In genomic region chr10:99685232-99686041, GRCh38 we compare ENCODE assay signal across 9 cellular contexts. TPM values are rescaled to one million over a fixed set of nuclear protein-coding genes. Genes with fewer than 3 reads are reported as not detected.
A peak's percentile ranks its signal among the peaks of the same experiment; 100 is the strongest.
DNase-seq lines count a peak whose midpoint lies in the region; ATAC-seq and TF ChIP-seq lines count a peak whose summit lies in the region.
"Had no signal": no experiment of that assay in that cellular context is flagged by ENCODE, and none has a peak within 500 bp of the region (broad histone marks: within the 10 kb centered on the region; RNA-seq: fewer than 3 reads in every experiment).

No MANE protein-coding gene starts in this region.

- ATAC-seq in GM18499 (IDR thresholded peaks at IDR 0.05; ENCODE audit: insufficient read depth, unreplicated experiment): peak; percentile 79
- ATAC-seq in HG02610 (IDR thresholded peaks at IDR 0.05; ENCODE audit: unreplicated experiment): peak; percentile 86
- ATAC-seq in left colon: peak; percentile 81
- ATAC-seq in omental fat pad (ENCODE audit: low FRiP score): no peak

- TF ChIP-seq CTCF in omental fat pad (IDR thresholded peaks at IDR 0.05): no peak

- intact Hi-C loops in left colon (cut with DNase I, micrococcal nuclease): no loop called here

- DNase-seq in NOMO-1 treated with DMSO at 0.1 percent for 48 hours (lab: John Stamatoyannopoulos, UW; ENCODE audit: unreplicated experiment): peak; percentile 94
- DNase-seq in left colon: no peak
- no peak for DNase-seq in NCI-H128 (lab: John Stamatoyannopoulos, UW; ENCODE audit: unreplicated experiment)
- DNase-seq in epidermal melanocyte (ENCODE audit: insufficient read length, low spot score): no peak
- DNase-seq in activated CD4-positive, alpha-beta T cell treated with anti-CD3 and anti-CD28 coated beads for 48 hours: no peak
- DNase-seq in omental fat pad (ENCODE audit: low spot score): no peak
- DNase-seq: right cardiac atrium had no signal

RNA-seq across cellular contexts. Expression of gene ENTPD7, which starts 26.1 kb away (rescaled TPM):
- total RNA-seq in left colon (10 to 100 TPM; 20.2 to 21.5 TPM), omental fat pad (10 to 100 TPM in 2 of 4 donors, 1 to 10 TPM in 2; 5.2 to 18.6 (median 9.2) TPM)

RNA-seq across cellular contexts. Expression of gene COX15, which starts 46.5 kb away (rescaled TPM):
- total RNA-seq in left colon: 10 to 100 TPM; 41.4 to 43.5 TPM
- 10 to 100 TPM; 16.8 to 37.7 (median 32.8) TPM for total RNA-seq in omental fat pad

RNA-seq across cellular contexts. Expression of gene CUTC, which starts 46.6 kb away (rescaled TPM):
- total RNA-seq in left colon (10 to 100 TPM; 10.1 to 13.7 TPM), omental fat pad (10 to 100 TPM; 29.7 to 57.5 (median 42.0) TPM)
